ENCODE assay signal across 8 cellular contexts in the genomic region with DNA sequence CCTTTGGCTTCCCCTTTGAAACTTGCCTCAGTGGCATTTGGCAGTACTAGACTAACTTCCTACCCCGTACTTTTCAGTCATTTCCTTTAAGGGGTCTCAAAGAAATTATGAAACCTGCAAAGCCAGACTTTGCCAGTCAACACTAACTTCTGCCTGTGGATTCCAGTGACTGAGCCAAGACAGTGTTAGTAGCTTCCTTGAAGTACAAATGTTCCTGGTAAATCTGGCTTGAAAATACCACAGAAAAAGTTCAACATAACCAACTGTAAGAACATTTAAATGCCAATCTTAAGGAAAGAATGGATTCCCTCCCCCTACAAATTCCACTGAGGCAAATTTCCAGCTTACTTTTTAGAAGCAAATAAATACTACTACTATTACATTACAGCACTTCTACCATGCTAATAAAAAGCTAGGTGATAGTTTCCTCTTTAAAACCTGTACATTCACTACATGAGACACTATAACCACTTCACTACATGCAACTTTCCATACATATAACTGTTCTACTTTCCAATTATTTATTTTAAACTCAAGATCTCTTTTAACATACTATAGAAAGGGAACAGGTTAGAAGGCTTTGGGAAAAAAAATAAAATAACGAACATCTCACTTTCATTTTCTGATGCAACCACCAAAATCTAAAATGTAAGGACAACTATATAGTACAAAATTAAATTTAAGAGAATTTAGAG. TPM values are rescaled to one million over a fixed set of nuclear protein-coding genes. Genes with fewer than 3 reads are reported as not detected.
DNase-seq lines count a peak whose midpoint lies in the region; ATAC-seq, FAIRE-seq and TF ChIP-seq lines count a peak whose summit lies in the region.

No MANE protein-coding gene starts in this region.

- POLR2A ChIA-PET in GM12878 (lab: Charles Lee), result interaction anchor here (0.6 to 4.4 kb wide), 19 partner anchors 7 to 1707 kb away, joined by 3 to 29 read pairs (median 4); partner anchors contain the start of gene AFTPH

- no TSS peak for BruUV-seq in GM12878 (replicated peaks; lab: Mats Ljungman, UMichigan)

- intact Hi-C loops in heart right ventricle (cut with DNase I) (loop anchor here in 8 of 10 donors (2.0 to 10.0 kb wide), 10 partner anchors 70 to 185 kb away; no protein-coding TSS in a partner anchor), cardiac septum (cut with DNase I) (loop anchor here (1.0 to 5.0 kb wide), 5 partner anchors 70 to 185 kb away; no protein-coding TSS in a partner anchor), GM12878 (cut with micrococcal nuclease; ENCODE audit: unreplicated experiment) (loop anchor here (2.0 to 5.0 kb wide), 4 partner anchors 50 to 390 kb away; no protein-coding TSS in a partner anchor)

- H3K9me3 ChIP-seq in heart right ventricle, result no peaks in the 10 kb centered on the region
- no peaks in the 10 kb centered on the region; the same call in 2 of the 3 replicates for H3K9me3 ChIP-seq in GM12878 (replicated peaks; ENCODE audit: control insufficient read depth, insufficient read depth, low read length)
- H3K9me3 ChIP-seq in mesenchymal stem cell (ENCODE audit: control insufficient read depth, low read length), result no peaks in the 10 kb centered on the region

- ATAC-seq in heart right ventricle (no peak), GM12878 (no peak; the same call in 2 of the 3 replicates)
- ATAC-seq in activated CD4-positive, CD25-positive, alpha-beta regulatory T cell treated with anti-CD3 and anti-CD28 coated beads, Interleukin-2, amount 50 U/mL, for 24 hours, result no peak

- H3K4me2 ChIP-seq in GM12878 (ENCODE audit: control insufficient read depth, insufficient read depth) (peak overlapping the region; percentile 87), mesenchymal stem cell (ENCODE audit: low read length, poor library complexity, severe bottlenecking) (peak overlapping the region; percentile 47)

- no peaks in the 10 kb centered on the region for H3K79me1 ChIP-seq in mesenchymal stem cell (replicated peaks; ENCODE audit: low read length, poor library complexity, severe bottlenecking)

- no peak overlapping the region for H2AK5ac ChIP-seq in mesenchymal stem cell (ENCODE audit: low read length, severe bottlenecking)

- H2AFZ ChIP-seq in GM12878 (ENCODE audit: control insufficient read depth, low read depth, low read length), result no peak overlapping the region
- H2AFZ ChIP-seq in mesenchymal stem cell (ENCODE audit: low read depth, low read length), result no peak overlapping the region

- TF ChIP-seq RAD21 in GM12878 (IDR thresholded peaks at IDR 0.05; ENCODE audit: insufficient read depth, low read depth, low read length), result no peak

- H4K8ac ChIP-seq in mesenchymal stem cell (ENCODE audit: low read length), result no peak overlapping the region

- SMC1A ChIA-PET in GM12878 (lab: Charles Lee; ENCODE audit: uncharacterized antibody, unreplicated experiment), result interaction anchor here (0.7 to 5.7 kb wide), 30 partner anchors 11 to 510 kb away, joined by 3 to 59 read pairs (median 4); no protein-coding TSS in a partner anchor

- H2BK5ac ChIP-seq in mesenchymal stem cell (ENCODE audit: low read depth, low read length, poor library complexity, severe bottlenecking), result no peak overlapping the region

- TF ChIP-seq EP300 in GM12878 (IDR thresholded peaks at IDR 0.05; ENCODE audit: borderline replicate concordance in 1 of 2, control insufficient read depth in 1 of 2, low read depth in 2 of 2, low read length in 2 of 2), result no peak

- RAD21 ChIA-PET in GM12878 (lab: Charles Lee; ENCODE audit: unreplicated experiment), result interaction anchor here (0.7 to 5.5 kb wide), 28 partner anchors 8 to 466 kb away, joined by 3 to 75 read pairs (median 5); no protein-coding TSS in a partner anchor

- H3K27me3 ChIP-seq in heart right ventricle (no peaks in the 10 kb centered on the region), GM12878 (replicated peaks in 1 of 2; ENCODE audit: control insufficient read depth in 2 of 2, insufficient read depth in 2 of 2, low read length in 1 of 2) (no peaks in the 10 kb centered on the region), mesenchymal stem cell (ENCODE audit: control insufficient read depth in 1 of 2, insufficient read depth in 1 of 2, low read length in 2 of 2) (no peaks in the 10 kb centered on the region)

- H3K4me3 ChIP-seq in heart right ventricle (peak overlapping the region in 9 of 10 donors; percentile 78 to 99 (median 96)), GM12878 (peak overlapping the region; percentile 95), mesenchymal stem cell (ENCODE audit: insufficient read depth in 1 of 2, low read depth in 1 of 2, low read length in 2 of 2) (peak overlapping the region in 1 of 2 experiments; percentile 83), urinary bladder (ENCODE audit: low read depth, low read length) (peak overlapping the region; percentile 25)

- H2BK15ac ChIP-seq in mesenchymal stem cell (ENCODE audit: low read depth, poor library complexity, severe bottlenecking), result no peak overlapping the region

- in situ Hi-C loops in GM12878 (cut with MboI), result no loop called here

- TF ChIP-seq CTCF in heart right ventricle (IDR thresholded peaks at IDR 0.05), result no peak
- TF ChIP-seq CTCF in GM12878 (IDR thresholded peaks at IDR 0.05 in 2 of 3, conservative IDR thresholded peaks at IDR 0.05 in 1 of 3; ENCODE audit: control insufficient read depth in 2 of 3, extremely low read depth in 1 of 3, insufficient read depth in 1 of 3, low read depth in 3 of 3, low read length in 3 of 3), result no peak

- FAIRE-seq in GM12878 (lab: Jason Lieb, UNC), result no peak

- no peak overlapping the region for H3K18ac ChIP-seq in mesenchymal stem cell (ENCODE audit: low read depth in 1 of 2, low read length in 2 of 2)

- TF ChIP-seq POLR2A in GM12878 (IDR thresholded peaks at IDR 0.05; ENCODE audit: low read depth, low read length), result no peak

- CTCF ChIA-PET in GM12878 (lab: Yijun Ruan, JAX), result interaction anchor here (0.6 to 5.6 kb wide), 15 partner anchors 9 to 283 kb away, joined by 3 to 35 read pairs (median 4); no protein-coding TSS in a partner anchor

- H3K36me3 ChIP-seq in heart right ventricle, result no peaks in the 10 kb centered on the region
- H3K36me3 ChIP-seq in GM12878 (ENCODE audit: control insufficient read depth in 2 of 2, insufficient read depth in 2 of 2, low read length in 1 of 2), result peaks cover 0 to 20% of the 10 kb centered on the region in 2 experiments; a peak in 2 of 4 replicates
- peaks cover 0 to 5% of the 10 kb centered on the region in 2 experiments for H3K36me3 ChIP-seq in mesenchymal stem cell (ENCODE audit: control insufficient read depth in 1 of 2, insufficient read depth in 2 of 2, low read depth in 1 of 2, low read length in 2 of 2)
- peaks cover 2% of the 10 kb centered on the region for H3K36me3 ChIP-seq in urinary bladder (ENCODE audit: insufficient read depth)

- H3K27ac ChIP-seq in heart right ventricle (peak overlapping the region in 8 of 10 donors; percentile 3 to 99 (median 98)), GM12878 (ENCODE audit: control insufficient read depth, insufficient read depth) (peak overlapping the region; percentile 85), mesenchymal stem cell (ENCODE audit: low read length, poor library complexity, severe bottlenecking) (no peak overlapping the region), urinary bladder (ENCODE audit: low read depth) (no peak overlapping the region)

- peak overlapping the region; percentile 96 for H3K9ac ChIP-seq in GM12878 (ENCODE audit: control insufficient read depth, insufficient read depth, low read length)
- H3K9ac ChIP-seq in mesenchymal stem cell (ENCODE audit: low read length), result peak overlapping the region; percentile 92

- no peak overlapping the region for H3K23ac ChIP-seq in mesenchymal stem cell (ENCODE audit: low read length in 2 of 2)

- H3K4me1 ChIP-seq in heart right ventricle (peaks cover 0 to 63% (median 38%) of the 10 kb centered on the region in 9 donors), GM12878 (ENCODE audit: control insufficient read depth, insufficient read depth, low read length) (peaks cover 20% of the 10 kb centered on the region), mesenchymal stem cell (ENCODE audit: control insufficient read depth, insufficient read depth, low read depth, low read length) (peaks cover 2% of the 10 kb centered on the region), urinary bladder (ENCODE audit: insufficient read depth) (peaks cover 3% of the 10 kb centered on the region)

- H3K14ac ChIP-seq in mesenchymal stem cell (ENCODE audit: low read length in 2 of 2), result no peak overlapping the region

- no peak overlapping the region for H2BK120ac ChIP-seq in mesenchymal stem cell (ENCODE audit: low read depth, low read length)

- WGBS in heart right ventricle, 2 donors, result 30 to 40% methylated on average over 2 of the region's 2 CpGs
- WGBS in GM12878 (ENCODE audit: insufficient coverage, insufficient replicate concordance, low lambda C conversion rate, missing lambda C conversion rate), result 0% methylated on average over 2 of the region's 2 CpGs
- 46% methylated on average over 1 of the region's 2 CpGs for WGBS in mesenchymal stem cell
- 39% methylated on average over 2 of the region's 2 CpGs for WGBS in urinary bladder

- no peak overlapping the region for H4K91ac ChIP-seq in mesenchymal stem cell (ENCODE audit: low read length)

- H2BK12ac ChIP-seq in mesenchymal stem cell (ENCODE audit: low read length in 2 of 2), result no peak overlapping the region

- peaks cover 77% of the 10 kb centered on the region for H3K79me2 ChIP-seq in GM12878 (ENCODE audit: control insufficient read depth, insufficient read depth, low read length)

- no peaks in the 10 kb centered on the region for H4K20me1 ChIP-seq in GM12878 (ENCODE audit: control insufficient read depth, insufficient read depth)

- no peak for DNase-seq in heart right ventricle
- DNase-seq in cardiac septum (ENCODE audit: low spot score), result no peak
- no peak for DNase-seq in GM12878 (ENCODE audit: low read depth, low spot score)
- DNase-seq in mesenchymal stem cell, result peak; percentile 32
- DNase-seq in NCI-H187 treated with DMSO at 0.1 percent for 48 hours (lab: John Stamatoyannopoulos, UW), result no peak
- no peak for DNase-seq in cortex of kidney (lab: John Stamatoyannopoulos, UW)

- no peak overlapping the region for H3K4ac ChIP-seq in mesenchymal stem cell (ENCODE audit: low read depth in 1 of 2, low read length in 2 of 2)

RNA-seq across cellular contexts. Expression of gene PELI1, which starts 2.4 kb away (rescaled TPM):
- total RNA-seq in heart right ventricle (10 to 100 TPM in 3 of 10 donors, 1 to 10 TPM in 7; 6.3 to 15.6 (median 8.6) TPM), cardiac septum (9.0 TPM), GM12878 (2014; rRNA removed) (40.7 and 46.1 TPM in 2 replicates), GM12878 (2014; rRNA removed; fragmentation: Illumina TruSeq; extraction: Trizol) (32.9 and 33.9 TPM in 2 replicates), GM12878 (2021) (54.6 and 55.4 TPM in 2 replicates), urinary bladder (43.4 TPM)
- polyA plus RNA-seq in heart right ventricle (1 to 10 TPM; 6.0 to 9.1 TPM), GM12878 (2011; rRNA removed) (92.0 and 137 TPM in 2 replicates), GM12878 (2014; fragmentation: Illumina TruSeq; extraction: Trizol) (38.9 and 47.6 TPM in 2 replicates), GM12878 (2014; fragmentation: Nextera tagmentation; extraction: Ambion mirVana) (10 to 100 TPM; 12.1 to 13.2 TPM), GM12878 (2014; rRNA removed) (35.0 and 36.7 TPM in 2 replicates), GM12878 (2016; fragmentation: Nextera tagmentation; extraction: Ambion mirVana) (10 to 100 TPM; 43.9 to 45.3 TPM), urinary bladder (15.4 TPM)
- total RNA-seq in GM12878 (2013; cell fraction: nucleolus; rRNA removed), result 104 and 128 TPM in 2 replicates
- polyA plus RNA-seq in GM12878 (2011; ENCODE audit: low read depth), result 19.2 TPM
- polyA plus RNA-seq in GM12878 (2011; cell fraction: cytosol; rRNA removed), result 36.5 and 40.9 TPM in 2 replicates
- 48.4 and 49.6 TPM in 2 replicates for polyA plus RNA-seq in GM12878 (2011; cell fraction: nucleus; rRNA removed)
- polyA plus RNA-seq in GM12878 (2012), result 24.6 and 25.7 TPM in 2 replicates
- 60.6 and 77.2 TPM in 2 replicates for polyA minus RNA-seq in GM12878 (2011; rRNA and poly(A)+ RNA removed)
- polyA minus RNA-seq in GM12878 (2011; cell fraction: cytosol; rRNA and poly(A)+ RNA removed), result 25.8 and 30.8 TPM in 2 replicates
- 71.6 and 122 TPM in 2 replicates for polyA minus RNA-seq in GM12878 (2011; cell fraction: nucleus; rRNA and poly(A)+ RNA removed)
- polyA plus RNA-seq in mesenchymal stem cell (2013, experiment 1 of 2), result 4.9 TPM
- 5.8 TPM for polyA plus RNA-seq in mesenchymal stem cell (2013, experiment 2 of 2)

Comparison
In these comparisons a context has a peak if more than half of its experiments do, and no peak if none do; other contexts are left out.
1. H3K27ac ChIP-seq: peak in heart right ventricle (8 of 10) and GM12878 (single experiment); none in mesenchymal stem cell (single experiment) and urinary bladder (single experiment).